ENCODE assay signal across 8 cellular contexts in the genomic region with DNA sequence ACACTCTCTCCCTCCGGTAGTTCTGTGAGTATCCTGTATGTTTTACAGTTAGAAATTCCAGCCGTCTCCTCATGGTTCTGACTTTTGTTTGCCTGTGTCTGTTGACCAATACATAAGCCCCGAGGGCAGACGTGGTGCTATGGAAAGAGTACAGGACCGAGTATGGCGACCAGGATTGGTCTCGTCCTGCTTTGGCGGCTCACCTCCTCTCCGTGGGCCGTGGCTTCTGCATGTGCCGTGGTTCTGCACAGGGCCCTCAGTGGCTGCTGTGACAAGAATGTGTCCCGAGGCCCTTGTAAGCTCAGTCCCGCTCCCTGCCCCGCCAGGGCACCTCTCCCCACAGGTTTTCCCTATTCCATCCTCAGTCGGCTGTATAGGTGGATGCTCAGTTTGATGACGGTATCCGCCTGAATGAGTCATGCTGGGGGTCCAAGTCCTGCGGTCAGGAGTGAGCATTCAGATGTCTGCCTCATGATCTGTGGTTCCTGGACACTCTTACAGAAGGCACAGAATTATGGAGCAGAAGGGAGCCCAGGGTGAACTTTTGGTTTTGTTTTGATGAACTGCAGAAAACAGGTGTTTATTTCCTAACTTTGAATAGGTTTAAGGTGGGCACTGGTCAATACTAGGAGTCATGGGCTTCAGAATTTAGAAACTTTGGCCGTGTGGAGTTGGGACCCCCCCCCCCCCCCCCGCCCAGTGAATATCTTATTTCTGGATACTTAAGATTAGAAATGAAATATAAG. TPM values are rescaled to one million over a fixed set of nuclear protein-coding genes. Genes with fewer than 3 reads are reported as not detected.
DNase-seq lines count a peak whose midpoint lies in the region; ATAC-seq and TF ChIP-seq lines count a peak whose summit lies in the region.

No MANE protein-coding gene starts in this region.

- intact Hi-C loops in tibial artery (cut with DNase I; ENCODE audit: low total_unique reads) = no loop called here

- no peak for TF ChIP-seq CTCF in AG04450 (IDR thresholded peaks at IDR 0.05; ENCODE audit: low read depth, low read length)
- no peak for TF ChIP-seq CTCF in kidney epithelial cell (IDR thresholded peaks at IDR 0.05; ENCODE audit: insufficient read depth, low read length, poor library complexity, severe bottlenecking)
- TF ChIP-seq CTCF in tibial artery (IDR thresholded peaks at IDR 0.05) = no peak

- CTCF ChIA-PET in AG04450 (lab: Charles Lee) = interaction anchor here (0.6 to 2.4 kb wide), 3 partner anchors 48 to 218 kb away, joined by 3 to 15 read pairs (median 3); no protein-coding TSS in a partner anchor

- peak; percentile 47 for DNase-seq in AG04450 (ENCODE audit: low read depth, low spot score)
- peak; percentile 83 for DNase-seq in HK-2 (ENCODE audit: unreplicated experiment)
- peak; percentile 67 for DNase-seq in adipocyte (ENCODE audit: low read depth)
- peak; percentile 61 for DNase-seq in kidney epithelial cell (ENCODE audit: low read depth)
- no peak for DNase-seq in tibial artery
- no peak for DNase-seq in NCI-H774 (lab: John Stamatoyannopoulos, UW)

- H3K4me3 ChIP-seq in AG04450 (ENCODE audit: low read depth, low read length) (peak overlapping the region; percentile 87), adipocyte (ENCODE audit: low read length) (peak overlapping the region; percentile 98), kidney epithelial cell (ENCODE audit: low read depth, low read length) (peak overlapping the region; percentile 77), tibial artery (peak overlapping the region; percentile 90 to 100)

- H3K9me3 ChIP-seq in AG04450 (ENCODE audit: control insufficient read depth, insufficient read depth, low read length) (no peaks in the 10 kb centered on the region), adipocyte (ENCODE audit: control insufficient read depth, low read length) (no peaks in the 10 kb centered on the region), tibial artery (no peaks in the 10 kb centered on the region)

- H3K27me3 ChIP-seq in AG04450 (ENCODE audit: control insufficient read depth, insufficient read depth, low read length) = no peaks in the 10 kb centered on the region
- H3K27me3 ChIP-seq in adipocyte (replicated peaks; ENCODE audit: control insufficient read depth, insufficient read depth, low read length) = peaks cover 6% of the 10 kb centered on the region
- no peaks in the 10 kb centered on the region for H3K27me3 ChIP-seq in kidney epithelial cell (ENCODE audit: control insufficient read depth, insufficient read depth, low read length)
- H3K27me3 ChIP-seq in tibial artery = peaks cover 0 to 4% of the 10 kb centered on the region in 2 donors

- no peak for ATAC-seq in GM18520 (IDR thresholded peaks at IDR 0.05; ENCODE audit: unreplicated experiment)
- ATAC-seq in GM19467 (IDR thresholded peaks at IDR 0.05; ENCODE audit: unreplicated experiment) = no peak

- H3K36me3 ChIP-seq in adipocyte (ENCODE audit: control insufficient read depth, insufficient read depth, low read length, severe bottlenecking) = peaks cover 30% of the 10 kb centered on the region
- H3K36me3 ChIP-seq in kidney epithelial cell (ENCODE audit: control insufficient read depth, insufficient read depth, low read length) = peaks cover 3% of the 10 kb centered on the region
- peaks cover 13 to 36% (median 32%) of the 10 kb centered on the region in 3 donors for H3K36me3 ChIP-seq in tibial artery

- H3K4me1 ChIP-seq in adipocyte (ENCODE audit: control insufficient read depth, insufficient read depth, low read length) (peaks cover 16% of the 10 kb centered on the region), tibial artery (peaks cover 0 to 28% (median 23%) of the 10 kb centered on the region in 4 donors)

- peak overlapping the region; percentile 93 for H3K9ac ChIP-seq in adipocyte (ENCODE audit: low read length)

- peak overlapping the region; percentile 0 for H3K27ac ChIP-seq in AG04450 (ENCODE audit: low read depth, low read length)
- H3K27ac ChIP-seq in tibial artery = peak overlapping the region in 1 of 2 donors; percentile 70

- POLR2A ChIA-PET in AG04450 (lab: Yijun Ruan, JAX) = interaction anchor here (0.6 to 1.5 kb wide), 3 partner anchors 43 to 563 kb away, joined by 4 to 9 read pairs (median 4); no protein-coding TSS in a partner anchor

RNA-seq across cellular contexts. Expression of a gene that starts 1.2 kb away (rescaled TPM):
- 52.6 and 70.9 TPM in 2 replicates for polyA plus RNA-seq in AG04450 (2011; rRNA removed)
- 53.0 and 79.9 TPM in 2 replicates for polyA minus RNA-seq in AG04450 (2011; rRNA and poly(A)+ RNA removed)
- total RNA-seq in kidney epithelial cell = 109 and 121 TPM in 2 replicates

RNA-seq across cellular contexts. Expression of a gene that starts 19.2 kb away (rescaled TPM):
- not detected in 2 replicates for polyA plus RNA-seq in AG04450 (2011; rRNA removed)
- polyA minus RNA-seq in AG04450 (2011; rRNA and poly(A)+ RNA removed) = not detected in 2 replicates
- not detected in 2 replicates for total RNA-seq in kidney epithelial cell

RNA-seq across cellular contexts. Expression of a gene that starts 19.5 kb away (rescaled TPM):
- polyA plus RNA-seq in AG04450 (2011; rRNA removed) = not detected in 2 replicates
- polyA minus RNA-seq in AG04450 (2011; rRNA and poly(A)+ RNA removed) = not detected in 2 replicates
- total RNA-seq in kidney epithelial cell = 65.4 and 107 TPM in 2 replicates

RNA-seq across cellular contexts. Expression of a gene that starts 38.1 kb away (rescaled TPM):
- not detected in 2 replicates for polyA plus RNA-seq in AG04450 (2011; rRNA removed)
- polyA minus RNA-seq in AG04450 (2011; rRNA and poly(A)+ RNA removed) = not detected in 2 replicates
- 12.8 and 19.2 TPM in 2 replicates for total RNA-seq in kidney epithelial cell

RNA-seq across cellular contexts. Expression of a gene that starts 57.9 kb away (rescaled TPM):
- 22.3 and 22.4 TPM in 2 replicates for polyA plus RNA-seq in AG04450 (2011; rRNA removed)
- 21.9 and 25.5 TPM in 2 replicates for polyA minus RNA-seq in AG04450 (2011; rRNA and poly(A)+ RNA removed)
- 54.3 and 54.8 TPM in 2 replicates for total RNA-seq in kidney epithelial cell

Comparison
In these comparisons a context has a peak if more than half of its experiments do, and no peak if none do; other contexts are left out.
1. DNase-seq: peak in AG04450 (single experiment), HK-2 (single experiment), adipocyte (single experiment) and kidney epithelial cell (single experiment); none in tibial artery (0 of 2) and NCI-H774 (single experiment).
2. Peak in every context shown above with its lines, with median percentiles within 50 percentile points of each other: H3K4me3 ChIP-seq.